ENCODE assay signal across 8 cellular contexts in the genomic region with DNA sequence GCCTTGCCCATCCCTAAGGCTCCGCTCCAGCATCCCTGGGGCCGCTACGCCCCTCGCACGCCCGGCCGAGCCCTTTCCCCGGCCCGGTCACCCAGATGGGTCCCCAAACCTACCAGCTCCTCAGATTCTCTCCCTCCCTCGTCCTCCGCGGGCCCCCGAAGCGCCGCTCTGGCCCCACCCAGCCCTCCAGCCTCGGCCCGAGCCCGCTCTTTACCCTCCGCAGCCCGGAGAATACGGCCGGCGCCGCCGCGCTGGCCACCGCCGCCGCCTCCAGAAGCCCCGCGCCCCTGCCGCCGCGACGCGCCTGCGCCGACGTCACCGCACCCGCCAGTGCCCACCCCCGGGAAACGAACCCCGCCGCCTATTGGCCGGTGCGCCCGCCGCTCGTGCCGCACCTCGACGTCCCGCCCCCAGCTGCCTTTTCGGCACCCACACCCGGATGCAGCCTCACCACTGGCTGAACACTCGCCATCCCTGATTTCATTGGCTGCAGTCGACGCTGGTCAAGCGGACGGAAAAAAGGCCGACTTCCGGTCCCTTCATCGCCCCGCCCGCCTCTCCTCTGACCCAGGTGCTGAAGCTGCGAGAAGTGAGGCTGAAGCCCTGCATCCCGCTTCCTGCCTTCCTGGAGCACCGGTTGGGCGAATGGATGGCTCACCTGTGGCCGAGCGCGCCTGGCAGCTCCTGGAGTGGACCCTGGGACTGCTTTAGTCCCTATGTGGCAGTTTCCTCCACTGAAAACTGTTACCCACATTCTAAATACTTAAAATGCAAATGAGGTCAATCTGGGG.
A peak's percentile ranks its signal among the peaks of the same experiment; 100 is the strongest.
DNase-seq lines count a peak whose midpoint lies in the region; FAIRE-seq and TF ChIP-seq lines count a peak whose summit lies in the region.

A gene (minus strand): TSS at position 292 of the 791 bp plus-strand sequence. CDS start 1,364 bp downstream, outside the sequence.

- H3K9me3 Mint-ChIP-seq in nephron, result no peaks in the 10 kb centered on the region
- H3K9me3 Mint-ChIP-seq in stimulated activated naive CD8-positive, alpha-beta T cell treated with anti-CD3 and anti-CD28 coated beads, Interleukin-15, Interleukin-2, amounts not matched to agents 100 ng/mL and 50 ng/mL, for 24 hours, result no peaks in the 10 kb centered on the region

- no peak for FAIRE-seq in H54 (lab: Jason Lieb, UNC)

- peak within 1 kb of the TSS; percentile 89 for H3K4me2 ChIP-seq in Loucy (ENCODE audit: low read depth, low read length, poor library complexity, severe bottlenecking)

- H2AFZ ChIP-seq in Loucy (ENCODE audit: low read length), result 0 out of 2 replicates have a peak within 1 kb of the TSS, but pooled peaks have one; percentile 56

- H3K36me3 ChIP-seq in Loucy (ENCODE audit: insufficient read depth, low read length), result peaks cover 10% of the 10 kb centered on the region; the same call in 1 of the 2 replicates

- peaks cover 38% of the 10 kb centered on the region for H4K20me1 ChIP-seq in Loucy (ENCODE audit: insufficient read depth, low read length, poor library complexity, severe bottlenecking)

- H3K4me1 ChIP-seq in Loucy (ENCODE audit: insufficient read depth, low read length, poor library complexity, severe bottlenecking), result peaks cover 20% of the 10 kb centered on the region

- H3K27me3 Mint-ChIP-seq in nephron (ENCODE audit: low read depth), result no peaks in the 10 kb centered on the region
- H3K27me3 Mint-ChIP-seq in stimulated activated naive CD8-positive, alpha-beta T cell treated with anti-CD3 and anti-CD28 coated beads, Interleukin-15, Interleukin-2, amounts not matched to agents 100 ng/mL and 50 ng/mL, for 24 hours, result no peaks in the 10 kb centered on the region

- no peaks in the 10 kb centered on the region for H3K9me3 ChIP-seq in Loucy (ENCODE audit: insufficient read depth, low read depth, low read length)

- H3F3A ChIP-seq in Loucy (ENCODE audit: low read depth), result peaks cover 3% of the 10 kb centered on the region; the same call in 1 of the 2 replicates

- peak within 1 kb of the TSS; percentile 91 for H3K9ac ChIP-seq in Loucy (ENCODE audit: low read depth, low read length, poor library complexity, severe bottlenecking)

- peaks cover 30% of the 10 kb centered on the region for H3K4me1 Mint-ChIP-seq in nephron
- peaks cover 26% of the 10 kb centered on the region for H3K4me1 Mint-ChIP-seq in stimulated activated naive CD8-positive, alpha-beta T cell treated with anti-CD3 and anti-CD28 coated beads, Interleukin-15, Interleukin-2, amounts not matched to agents 100 ng/mL and 50 ng/mL, for 24 hours (ENCODE audit: low read depth)

- TF ChIP-seq POLR2A in H54 (IDR thresholded peaks at IDR 0.05; ENCODE audit: low read depth, low read length) (peak; percentile 66), Raji (IDR thresholded peaks at IDR 0.05; ENCODE audit: insufficient read depth, low read depth, low read length) (peak; percentile 64)

- peak within 1 kb of the TSS; percentile 89 to 98 (median 92) for H3K4me3 Mint-ChIP-seq in nephron
- peak within 1 kb of the TSS; percentile 91 for H3K4me3 Mint-ChIP-seq in stimulated activated naive CD8-positive, alpha-beta T cell treated with anti-CD3 and anti-CD28 coated beads, Interleukin-15, Interleukin-2, amounts not matched to agents 100 ng/mL and 50 ng/mL, for 24 hours

- H3K9me2 ChIP-seq in Loucy (replicated peaks; ENCODE audit: low read depth, low read length), result no peaks in the 10 kb centered on the region

- peaks cover 32% of the 10 kb centered on the region for H3K79me2 ChIP-seq in Loucy (ENCODE audit: insufficient read depth, low read length)

- peaks cover 26% of the 10 kb centered on the region for H3K36me3 Mint-ChIP-seq in nephron (ENCODE audit: low read depth)
- peaks cover 28% of the 10 kb centered on the region for H3K36me3 Mint-ChIP-seq in stimulated activated naive CD8-positive, alpha-beta T cell treated with anti-CD3 and anti-CD28 coated beads, Interleukin-15, Interleukin-2, amounts not matched to agents 100 ng/mL and 50 ng/mL, for 24 hours (ENCODE audit: low read depth)

- H3K27me3 ChIP-seq in Loucy (ENCODE audit: insufficient read depth, low read length, poor library complexity, severe bottlenecking), result no peaks in the 10 kb centered on the region

- DNase-seq in EL, result peak; percentile 98
- DNase-seq in H54 (ENCODE audit: insufficient read length, low spot score), result peak; percentile 84
- peak; percentile 89 for DNase-seq in activated T-helper 9 cell treated with anti-CD3 and anti-CD28 coated beads, Interleukin-2, amount 50 U/mL, for 16 hours (ENCODE audit: low read depth)
- DNase-seq in fibroblast of pulmonary artery (ENCODE audit: low read depth), result peak; percentile 98

- H3K4me3 ChIP-seq in Loucy (ENCODE audit: low read length, poor library complexity, severe bottlenecking) (peak within 1 kb of the TSS; percentile 95), fibroblast of pulmonary artery (replicated peaks; ENCODE audit: low read depth, low read length) (peak within 1 kb of the TSS; percentile 96)

- no peak for TF ChIP-seq CTCF in Loucy (conservative IDR thresholded peaks at IDR 0.05; ENCODE audit: low read length)
- TF ChIP-seq CTCF in fibroblast of pulmonary artery (IDR thresholded peaks at IDR 0.05; ENCODE audit: low read length, missing control alignments), result no peak
- TF ChIP-seq CTCF in nephron (IDR thresholded peaks at IDR 0.05; ENCODE audit: unreplicated experiment in 3 of 3), result no peak

- peak within 1 kb of the TSS; percentile 78 to 94 (median 91) for H3K27ac Mint-ChIP-seq in nephron
- H3K27ac Mint-ChIP-seq in stimulated activated naive CD8-positive, alpha-beta T cell treated with anti-CD3 and anti-CD28 coated beads, Interleukin-15, Interleukin-2, amounts not matched to agents 100 ng/mL and 50 ng/mL, for 24 hours, result peak within 1 kb of the TSS; percentile 85

Comparison
In these comparisons a context has a peak if more than half of its experiments do, and no peak if none do; other contexts are left out.
1. Peak in every context shown above with its lines: DNase-seq and H3K4me3 ChIP-seq.